In the genomic region with DNA sequence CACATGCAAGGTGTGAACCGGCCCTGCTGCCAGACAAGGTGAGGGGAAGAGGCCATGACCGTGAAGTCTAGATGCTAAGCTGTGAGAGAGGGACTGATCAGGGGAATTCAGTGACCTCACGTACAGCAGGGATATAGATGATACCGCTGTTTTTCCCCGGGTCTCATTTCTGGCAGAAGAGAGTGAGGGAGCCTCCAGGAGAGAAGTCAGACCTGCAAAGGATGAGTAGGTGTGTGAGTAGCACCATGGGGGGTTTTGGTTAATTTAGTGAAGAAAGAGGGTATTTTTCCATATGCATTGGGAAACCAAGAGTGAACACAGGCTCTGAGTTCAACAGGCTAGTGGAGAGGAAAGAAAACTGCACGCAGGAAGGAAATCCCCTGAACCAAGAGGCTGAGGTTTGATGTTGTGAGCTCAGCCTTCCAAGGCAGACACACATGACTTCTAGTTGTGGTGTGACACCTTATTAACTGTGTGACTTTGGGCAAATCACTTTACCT, we compare ENCODE assay signal across 11 cellular contexts.
A peak's percentile ranks its signal among the peaks of the same experiment; 100 is the strongest.
DNase-seq lines count a peak whose midpoint lies in the region; ATAC-seq and TF ChIP-seq lines count a peak whose summit lies in the region.
"Had no signal": no experiment of that assay in that cellular context is flagged by ENCODE, and none has a peak within 500 bp of the region (broad histone marks: within the 10 kb centered on the region; RNA-seq: fewer than 3 reads in every experiment).

No MANE protein-coding gene starts in this region.

- ATAC-seq in GM18867 (IDR thresholded peaks at IDR 0.05; ENCODE audit: unreplicated experiment) (peak; percentile 52), GM21447 (IDR thresholded peaks at IDR 0.05; ENCODE audit: unreplicated experiment) (peak; percentile 52), HG03108 (IDR thresholded peaks at IDR 0.05; ENCODE audit: unreplicated experiment) (peak; percentile 53)

- H3K27me3 ChIP-seq in dorsolateral prefrontal cortex (no peaks in the 10 kb centered on the region), prostate gland (replicated peaks; ENCODE audit: insufficient read depth) (no peaks in the 10 kb centered on the region), osteoblast (ENCODE audit: insufficient read depth, low read length) (peaks cover 5% of the 10 kb centered on the region)
- H3K27me3 ChIP-seq: neural progenitor cell had no signal

- TF ChIP-seq POLR2A in prostate gland (IDR thresholded peaks at IDR 0.05) = no peak

- BruUV-seq in Calu3 (replicated peaks; lab: Mats Ljungman, UMichigan) = no TSS peak

- no peak overlapping the region for H3K4me2 ChIP-seq in osteoblast (ENCODE audit: insufficient read depth, low read length)
- H3K4me2 ChIP-seq: neural progenitor cell had no signal

- TF ChIP-seq CTCF in dorsolateral prefrontal cortex (IDR thresholded peaks at IDR 0.05 in 54 of 56, conservative IDR thresholded peaks at IDR 0.05 in 2 of 56; ENCODE audit: low read depth in 1 of 56, partially characterized antibody in 56 of 56) (no peak), Calu3 (IDR thresholded peaks at IDR 0.05; ENCODE audit: unreplicated experiment) (no peak), prostate gland (IDR thresholded peaks at IDR 0.05) (no peak), osteoblast (IDR thresholded peaks at IDR 0.05; ENCODE audit: extremely low read depth, low read depth, low read length) (no peak)

- no peak overlapping the region for H3K27ac Mint-ChIP-seq in Calu3 (ENCODE audit: unreplicated experiment)
- H3K27ac Mint-ChIP-seq: neural progenitor cell had no signal

- no peak overlapping the region for H2AFZ ChIP-seq in osteoblast (ENCODE audit: low read length)
- H2AFZ ChIP-seq: neural progenitor cell had no signal

- H3K4me3 ChIP-seq in dorsolateral prefrontal cortex = no peak overlapping the region
- H3K4me3 ChIP-seq in prostate gland = no peak overlapping the region
- no peak overlapping the region for H3K4me3 ChIP-seq in osteoblast (ENCODE audit: insufficient read depth, low read length)
- H3K4me3 ChIP-seq: neural progenitor cell had no signal

- H3K36me3 ChIP-seq in prostate gland (no peaks in the 10 kb centered on the region), osteoblast (ENCODE audit: insufficient read depth, low read length) (no peaks in the 10 kb centered on the region)
- H3K36me3 ChIP-seq: neural progenitor cell had no signal

- no peaks in the 10 kb centered on the region for H4K20me1 ChIP-seq in osteoblast (ENCODE audit: insufficient read depth, low read length)

- intact Hi-C loops in dorsolateral prefrontal cortex (cut with DNase I) = no loop called here
- intact Hi-C loops in Calu3 (cut with micrococcal nuclease; ENCODE audit: unreplicated experiment) = no loop called here
- intact Hi-C loops in prostate gland (cut with DNase I) = no loop called here

- H3K36me3 Mint-ChIP-seq in Calu3 (ENCODE audit: insufficient read depth, unreplicated experiment) = no peaks in the 10 kb centered on the region
- H3K36me3 Mint-ChIP-seq: neural progenitor cell had no signal

- no peaks in the 10 kb centered on the region for H3K9me3 Mint-ChIP-seq in Calu3 (ENCODE audit: low read depth, unreplicated experiment)
- H3K9me3 Mint-ChIP-seq: neural progenitor cell had no signal

- H3K79me2 ChIP-seq in osteoblast (ENCODE audit: insufficient read depth, low read length) = no peaks in the 10 kb centered on the region

- H3K4me1 ChIP-seq in prostate gland (replicated peaks) (no peaks in the 10 kb centered on the region), osteoblast (ENCODE audit: insufficient read depth, low read length) (no peaks in the 10 kb centered on the region)

- no peak overlapping the region for H3K4me3 Mint-ChIP-seq in Calu3 (ENCODE audit: low read depth, unreplicated experiment)
- H3K4me3 Mint-ChIP-seq: neural progenitor cell had no signal

- no peaks in the 10 kb centered on the region for H3K9me3 ChIP-seq in prostate gland
- no peaks in the 10 kb centered on the region for H3K9me3 ChIP-seq in osteoblast (ENCODE audit: low read depth, low read length)

- CTCF ChIA-PET in Calu3 (lab: Charles Lee) = no interaction called here

- H3K27ac ChIP-seq in dorsolateral prefrontal cortex (peak overlapping the region in 39 of 59 donors; percentile 0 to 85 (median 59)), prostate gland (no peak overlapping the region), osteoblast (ENCODE audit: low read depth, low read length) (no peak overlapping the region)
- H3K27ac ChIP-seq: neural progenitor cell had no signal

- peaks cover 38% of the 10 kb centered on the region for H3K27me3 Mint-ChIP-seq in Calu3 (ENCODE audit: unreplicated experiment)

- DNase-seq in dorsolateral prefrontal cortex = no peak
- DNase-seq in retina = no peak
- DNase-seq in Calu3 = no peak
- DNase-seq in prostate gland (ENCODE audit: low spot score) = no peak
- no peak for DNase-seq in osteoblast (ENCODE audit: insufficient read length, low spot score, missing footprints)
- DNase-seq: kidney, NCI-H1092 treated with DMSO at 0.1 percent for 48 hours had no signal

- WGBS in prostate gland = 94% methylated on average over 6 of the region's 6 CpGs

- no peaks in the 10 kb centered on the region for H3K4me1 Mint-ChIP-seq in Calu3 (ENCODE audit: low read depth, unreplicated experiment)
- H3K4me1 Mint-ChIP-seq: neural progenitor cell had no signal

Comparison
In these comparisons a context has a peak if more than half of its experiments do, and no peak if none do; other contexts are left out.
1. H3K27ac ChIP-seq: peak in dorsolateral prefrontal cortex (39 of 59); none in prostate gland (0 of 2) and osteoblast (single experiment).
2. Peak in every context shown above with its lines, with median percentiles within 50 percentile points of each other: ATAC-seq.